Comparison of ENCODE assay signal across 1 cellular context in genomic region chr10:128438417-128439063, GRCh38.
TF ChIP-seq lines count a peak whose summit lies in the region.

No MANE protein-coding gene starts in this region.

TF ChIP-seq in HEK293, 187 proteins besides CTCF, POLR2A, EP300 and RAD21 (continued from another document):
- TF ChIP-seq REST (tag by site-specific recombination; IDR thresholded peaks at IDR 0.05), result no peak
- TF ChIP-seq ZFP41 (tag by site-specific recombination; IDR thresholded peaks at IDR 0.05; ENCODE audit: borderline replicate concordance), result no peak
- TF ChIP-seq ZNF544 (tag by site-specific recombination; IDR thresholded peaks at IDR 0.05), result 0 out of 2 replicates have a peak, but pooled peaks have one; percentile 30
- TF ChIP-seq ZBTB10 (tag by site-specific recombination; IDR thresholded peaks at IDR 0.05), result no peak
